ENCODE assay signal across 12 cellular contexts in genomic region chr15:83323296-83323711, GRCh38. TPM values are rescaled to one million over a fixed set of nuclear protein-coding genes. Genes with fewer than 3 reads are reported as not detected.
DNase-seq lines count a peak whose midpoint lies in the region; ATAC-seq and FAIRE-seq lines count a peak whose summit lies in the region.
"Had no signal": no experiment of that assay in that cellular context is flagged by ENCODE, and none has a peak within 500 bp of the region (broad histone marks: within the 10 kb centered on the region; RNA-seq: fewer than 3 reads in every experiment).

No MANE protein-coding gene starts in this region.

- DNase-seq in Right ventricle myocardium superior = no peak
- no peak for DNase-seq in Right ventricle myocardium inferior (ENCODE audit: missing footprints)
- DNase-seq in astrocyte of the hippocampus (ENCODE audit: low read depth, low spot score) = peak; percentile 39
- peak; percentile 78 for DNase-seq in islet precursor cell
- no peak for DNase-seq in urothelium cell line (ENCODE audit: low spot score)
- DNase-seq in DMS153 (lab: John Stamatoyannopoulos, UW) = no peak
- DNase-seq in NCI-H187 (lab: John Stamatoyannopoulos, UW) = no peak
- no peak for DNase-seq in neuronal stem cell (ENCODE audit: low spot score)
- DNase-seq: activated naive CD4-positive, alpha-beta T cell treated with anti-CD3 and anti-CD28 coated beads, Interleukin-2, amount 10 ng/mL, durations not matched to agents 7 days and 5 days; NCI-H1105; stimulated activated CD4-positive, alpha-beta T cell treated with anti-CD3 and anti-CD28 coated beads, Interleukin-4, amount 100 ng/mL, for 4 hours had no signal

- intact Hi-C loops in Right ventricle myocardium superior (cut with DNase I) = no loop called here
- intact Hi-C loops in Right ventricle myocardium inferior (cut with DNase I) = no loop called here

- FAIRE-seq in urothelium cell line (lab: Jason Lieb, UNC) = peak; percentile 58

- no peaks in the 10 kb centered on the region for H3K36me3 ChIP-seq in neuronal stem cell (replicated peaks in 1 of 2; ENCODE audit: control insufficient read depth in 2 of 2, insufficient read depth in 2 of 2, low read length in 2 of 2)
- H3K36me3 ChIP-seq: thyroid gland had no signal

- H2BK120ac ChIP-seq in neuronal stem cell (ENCODE audit: low read depth, low read length) = no peak overlapping the region

- peak; percentile 22 for ATAC-seq in Right ventricle myocardium superior (ENCODE audit: poor library complexity)
- no peak for ATAC-seq in Right ventricle myocardium inferior

- H2BK15ac ChIP-seq in neuronal stem cell (ENCODE audit: low read length) = no peak overlapping the region

- no peak overlapping the region for H3K4me2 ChIP-seq in neuronal stem cell (ENCODE audit: insufficient read depth, low read length, poor library complexity, severe bottlenecking)

- no peak overlapping the region for H3K4ac ChIP-seq in neuronal stem cell (ENCODE audit: low read length)

- no peak overlapping the region for H2BK12ac ChIP-seq in neuronal stem cell (ENCODE audit: low read length)

- no peak overlapping the region for H2AK5ac ChIP-seq in neuronal stem cell (ENCODE audit: low read depth, low read length)

- H2BK5ac ChIP-seq in neuronal stem cell (ENCODE audit: low read length) = no peak overlapping the region

- no peak overlapping the region for H4K91ac ChIP-seq in neuronal stem cell (ENCODE audit: low read depth, low read length, poor library complexity)

- H3K4me3 ChIP-seq in neuronal stem cell (ENCODE audit: low read length in 2 of 2) = no peak overlapping the region
- H3K4me3 ChIP-seq: thyroid gland had no signal

- no peak overlapping the region for H4K8ac ChIP-seq in neuronal stem cell (ENCODE audit: low read depth, low read length)

- no peak overlapping the region for H2AFZ ChIP-seq in neuronal stem cell (ENCODE audit: low read length)

- H3K9me3 ChIP-seq in neuronal stem cell (replicated peaks in 1 of 2; ENCODE audit: control insufficient read depth in 2 of 2, insufficient read depth in 1 of 2, low read depth in 1 of 2, low read length in 2 of 2) = no peaks in the 10 kb centered on the region
- H3K9me3 ChIP-seq: thyroid gland had no signal

- WGBS in neuronal stem cell (ENCODE audit: extremely low coverage in 2 of 2, insufficient read length in 2 of 2, insufficient replicate concordance in 1 of 2), 2 donors = no CpG with 5 or more reads among the region's 9 CpGs

- no peak overlapping the region for H3K27ac ChIP-seq in neuronal stem cell (replicated peaks; ENCODE audit: low read length)
- H3K27ac ChIP-seq: thyroid gland had no signal

- H3K4me1 ChIP-seq in neuronal stem cell (ENCODE audit: control insufficient read depth in 2 of 2, insufficient read depth in 1 of 2, low read depth in 1 of 2, low read length in 2 of 2) = peaks cover 0 to 3% of the 10 kb centered on the region in 2 donors
- H3K4me1 ChIP-seq: thyroid gland had no signal

- H3K23ac ChIP-seq in neuronal stem cell (ENCODE audit: low read depth, low read length, poor library complexity) = no peak overlapping the region

- no peak overlapping the region for H3K14ac ChIP-seq in neuronal stem cell (ENCODE audit: low read length)

- H3K27me3 ChIP-seq in neuronal stem cell (ENCODE audit: control insufficient read depth in 3 of 3, insufficient read depth in 3 of 3, low read depth in 1 of 3, low read length in 3 of 3) = peaks cover 0 to 3% (median 0%) of the 10 kb centered on the region in 3 experiments
- H3K27me3 ChIP-seq: thyroid gland had no signal

- no peaks in the 10 kb centered on the region for H3K79me1 ChIP-seq in neuronal stem cell (ENCODE audit: low read depth, low read length)

- H3K18ac ChIP-seq in neuronal stem cell (ENCODE audit: low read length) = no peak overlapping the region

- no peak overlapping the region for H3K9ac ChIP-seq in neuronal stem cell (ENCODE audit: low read depth, low read length, poor library complexity)

RNA-seq across cellular contexts. Expression of gene BNC1, which starts 38.8 kb away (rescaled TPM):
- 0.16 TPM for total RNA-seq in Right ventricle myocardium superior
- total RNA-seq in Right ventricle myocardium inferior = 0.19 TPM
- polyA plus RNA-seq in neuronal stem cell (2013, experiment 1 of 2) = 0.01 TPM
- 0.03 TPM for polyA plus RNA-seq in neuronal stem cell (2013, experiment 2 of 2)

Comparison
In these comparisons a context has a peak if more than half of its experiments do, and no peak if none do; other contexts are left out.
1. DNase-seq: peak in astrocyte of the hippocampus (single experiment) and islet precursor cell (single experiment); none in Right ventricle myocardium superior (single experiment), Right ventricle myocardium inferior (single experiment), urothelium cell line (single experiment), DMS153 (single experiment), NCI-H187 (0 of 2) and neuronal stem cell (single experiment).